Comparison of ENCODE assay signal across 16 cellular contexts in the genomic region with DNA sequence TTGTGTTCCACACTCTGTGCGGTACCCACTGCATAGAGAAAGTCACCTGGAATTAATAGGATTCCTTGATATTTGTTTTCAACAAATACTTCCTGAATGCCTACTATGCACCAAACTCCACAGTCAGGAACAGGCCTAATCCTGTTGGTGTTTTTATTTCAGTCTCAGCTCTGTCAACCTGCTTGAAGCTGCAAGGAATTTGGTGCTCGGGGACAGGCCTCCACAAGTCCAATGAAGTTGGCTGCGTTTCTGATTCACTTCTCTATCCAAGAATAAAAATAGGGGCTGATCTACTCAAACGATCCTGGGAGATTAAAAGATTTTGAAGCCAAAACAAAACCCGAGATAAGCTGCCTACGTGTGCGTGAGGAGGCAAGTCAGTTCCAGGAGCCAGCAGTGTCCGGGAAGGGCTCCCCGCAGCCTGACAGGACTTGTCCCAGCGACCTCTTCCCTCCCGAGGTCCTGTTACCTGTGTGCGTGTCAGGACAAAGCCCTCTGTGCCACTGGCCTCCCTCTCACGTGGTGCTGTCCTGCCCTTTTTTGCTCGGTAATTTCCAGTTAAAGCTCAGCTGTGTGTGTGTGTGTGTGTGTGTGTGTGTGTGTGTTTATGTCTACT.
DNase-seq lines count a peak whose midpoint lies in the region; ATAC-seq, FAIRE-seq and TF ChIP-seq lines count a peak whose summit lies in the region.
"Had no signal": no experiment of that assay in that cellular context is flagged by ENCODE, and none has a peak within 500 bp of the region (broad histone marks: within the 10 kb centered on the region; RNA-seq: fewer than 3 reads in every experiment).

No MANE protein-coding gene starts in this region.

- H4K20me1 ChIP-seq in mammary epithelial cell (ENCODE audit: insufficient read depth, low read length) (no peaks in the 10 kb centered on the region), keratinocyte (ENCODE audit: control insufficient read depth, extremely low read depth, insufficient read depth, low read length) (no peaks in the 10 kb centered on the region), PC-3 (ENCODE audit: low read length) (no peaks in the 10 kb centered on the region)

- ATAC-seq in PC-3 = no peak
- ATAC-seq: body of pancreas had no signal

- peaks cover 9% of the 10 kb centered on the region for H3K9me3 Mint-ChIP-seq in activated CD4-positive, alpha-beta memory T cell treated with anti-CD3 and anti-CD28 coated beads, Interleukin-2, amount 10 ng/mL, durations not matched to agents 7 days and 5 days

- no peaks in the 10 kb centered on the region for H3K36me3 Mint-ChIP-seq in activated CD4-positive, alpha-beta memory T cell treated with anti-CD3 and anti-CD28 coated beads, Interleukin-2, amount 10 ng/mL, durations not matched to agents 7 days and 5 days (ENCODE audit: low read depth)

- 0% methylated on average over 13 of the region's 14 CpGs for WGBS in mammary epithelial cell (ENCODE audit: low coverage, missing lambda C conversion rate)

- H3K4me3 ChIP-seq in HEK293 (ENCODE audit: low read depth, low read length) (no peak overlapping the region), mammary epithelial cell (replicated peaks in 1 of 3; ENCODE audit: insufficient read depth in 1 of 3, low read depth in 2 of 3, low read length in 3 of 3) (no peak overlapping the region), keratinocyte (ENCODE audit: control insufficient read depth in 2 of 3, extremely low read depth in 1 of 3, insufficient read depth in 2 of 3, low read depth in 1 of 3, low read length in 3 of 3) (peak overlapping the region in 2 of 3 experiments; percentile 10 to 23), retinal pigment epithelial cell (ENCODE audit: low read length) (no peak overlapping the region), MG63 (no peak overlapping the region), PC-3 (ENCODE audit: low read length) (no peak overlapping the region)
- H3K4me3 ChIP-seq: body of pancreas had no signal

- no peaks in the 10 kb centered on the region for H3K9me2 ChIP-seq in PC-3 (replicated peaks; ENCODE audit: low read length)

- H3K9me3 ChIP-seq in HEK293 (ENCODE audit: control insufficient read depth, insufficient read depth, low read depth, low read length) (no peaks in the 10 kb centered on the region), mammary epithelial cell (replicated peaks; ENCODE audit: insufficient read depth, low read length) (no peaks in the 10 kb centered on the region), keratinocyte (ENCODE audit: control insufficient read depth, low read depth, low read length) (no peaks in the 10 kb centered on the region), MG63 (no peaks in the 10 kb centered on the region; the same call in 1 of the 2 replicates), PC-3 (ENCODE audit: low read length) (no peaks in the 10 kb centered on the region)
- H3K9me3 ChIP-seq: body of pancreas had no signal

- no peak overlapping the region for H3K27ac Mint-ChIP-seq in activated CD4-positive, alpha-beta memory T cell treated with anti-CD3 and anti-CD28 coated beads, Interleukin-2, amount 10 ng/mL, durations not matched to agents 7 days and 5 days
- H3K27ac Mint-ChIP-seq: activated CD4-positive, alpha-beta T cell treated with anti-CD3 and anti-CD28 coated beads, Interleukin-2, amount 10 ng/mL, durations not matched to agents 7 days and 5 days; activated T-helper 1 cell treated with anti-CD3 and anti-CD28 coated beads, Interleukin-12 subunit alpha, Interleukin-12 subunit beta, Interleukin-2, Interleukin-4 antibody, amounts not matched to agents 30 ng/mL and 10 ng/mL and 1 ng/mL, durations not matched to agents 14 hours and 24 hours and 36 hours; naive B cell; T-helper 1 cell treated with Interleukin-12 subunit alpha and Interleukin-12 subunit beta and Interleukin-4 antibody, amounts not matched to agents 30 μg/mL and 1 μg/mL, for 36 hours had no signal

- intact Hi-C loops in mammary epithelial cell (cut with micrococcal nuclease) = loop anchor here (1.0 to 5.0 kb wide), 2 partner anchors 64 to 166 kb away; no protein-coding TSS in a partner anchor
- intact Hi-C loops in PC-3 (cut with micrococcal nuclease) = no loop called here

- no peaks in the 10 kb centered on the region for H3K9me1 ChIP-seq in keratinocyte (ENCODE audit: control insufficient read depth, extremely low read depth, insufficient read depth, low read length)

- H3K9ac ChIP-seq in mammary epithelial cell (ENCODE audit: insufficient read depth, low read length) (peak overlapping the region; percentile 53), keratinocyte (ENCODE audit: control insufficient read depth, extremely low read depth, insufficient read depth, low read length) (peak overlapping the region; percentile 69), PC-3 (ENCODE audit: low read length) (no peak overlapping the region)

- H3K27me3 Mint-ChIP-seq in activated CD4-positive, alpha-beta memory T cell treated with anti-CD3 and anti-CD28 coated beads, Interleukin-2, amount 10 ng/mL, durations not matched to agents 7 days and 5 days = peaks cover 3% of the 10 kb centered on the region
- H3K27me3 Mint-ChIP-seq: activated CD4-positive, alpha-beta T cell treated with anti-CD3 and anti-CD28 coated beads, Interleukin-2, amount 10 ng/mL, durations not matched to agents 7 days and 5 days had no signal

- peak; percentile 78 for FAIRE-seq in keratinocyte (lab: Jason Lieb, UNC)
- FAIRE-seq: D721Med, endometrium had no signal

- BruUV-seq in mammary epithelial cell (replicated peaks; lab: Mats Ljungman, UMichigan) (no TSS peak), PC-3 (replicated peaks; lab: Mats Ljungman, UMichigan) (no TSS peak)

- POLR2A ChIA-PET in HEK293 (lab: Yijun Ruan, JAX) (no interaction called here), PC-3 (lab: Charles Lee; ENCODE audit: unreplicated experiment) (no interaction called here)
- POLR2A ChIA-PET in activated CD4-positive, alpha-beta memory T cell treated with anti-CD3 and anti-CD28 coated beads, Interleukin-2, amount 10 ng/mL, durations not matched to agents 7 days and 5 days (lab: Charles Lee) = no interaction called here

- H3K4me1 ChIP-seq in HEK293 (ENCODE audit: control insufficient read depth, insufficient read depth, low read length) = no peaks in the 10 kb centered on the region; the same call in 1 of the 2 replicates
- peaks cover 40% of the 10 kb centered on the region for H3K4me1 ChIP-seq in mammary epithelial cell (ENCODE audit: insufficient read depth, low read length)
- peaks cover 46% of the 10 kb centered on the region for H3K4me1 ChIP-seq in keratinocyte (ENCODE audit: control insufficient read depth, extremely low read depth, insufficient read depth, low read length)
- H3K4me1 ChIP-seq in PC-3 (ENCODE audit: insufficient read depth, low read length) = peaks cover 19% of the 10 kb centered on the region

- dilution Hi-C loops in mammary epithelial cell (cut with HindIII; ENCODE audit: low sequenced_read_pairs) = no loop called here
- dilution Hi-C loops in keratinocyte (cut with MboI; ENCODE audit: extremely low pct_ligation_motif_present, low sequenced_read_pairs) = no loop called here

- H2AFZ ChIP-seq in mammary epithelial cell (ENCODE audit: low read depth, low read length) = peak overlapping the region; percentile 79
- H2AFZ ChIP-seq in keratinocyte (ENCODE audit: control insufficient read depth, low read length) = peak overlapping the region; percentile 68
- no peak overlapping the region for H2AFZ ChIP-seq in PC-3 (ENCODE audit: low read length)

- H3K4me1 Mint-ChIP-seq in activated CD4-positive, alpha-beta memory T cell treated with anti-CD3 and anti-CD28 coated beads, Interleukin-2, amount 10 ng/mL, durations not matched to agents 7 days and 5 days = no peaks in the 10 kb centered on the region
- H3K4me1 Mint-ChIP-seq: activated CD4-positive, alpha-beta T cell treated with anti-CD3 and anti-CD28 coated beads, Interleukin-2, amount 10 ng/mL, durations not matched to agents 7 days and 5 days; naive B cell had no signal

- no peak overlapping the region for H3K4me3 Mint-ChIP-seq in activated CD4-positive, alpha-beta memory T cell treated with anti-CD3 and anti-CD28 coated beads, Interleukin-2, amount 10 ng/mL, durations not matched to agents 7 days and 5 days
- H3K4me3 Mint-ChIP-seq: activated CD4-positive, alpha-beta T cell treated with anti-CD3 and anti-CD28 coated beads, Interleukin-2, amount 10 ng/mL, durations not matched to agents 7 days and 5 days; activated T-helper 1 cell treated with anti-CD3 and anti-CD28 coated beads, Interleukin-12 subunit alpha, Interleukin-12 subunit beta, Interleukin-2, Interleukin-4 antibody, amounts not matched to agents 30 ng/mL and 10 ng/mL and 1 ng/mL, durations not matched to agents 14 hours and 24 hours and 36 hours; naive B cell; T-helper 1 cell treated with Interleukin-12 subunit alpha and Interleukin-12 subunit beta and Interleukin-4 antibody, amounts not matched to agents 30 μg/mL and 1 μg/mL, for 36 hours had no signal

- CTCF ChIA-PET in HEK293 (lab: Yijun Ruan, JAX) = no interaction called here
- CTCF ChIA-PET in mammary epithelial cell (lab: Charles Lee; ENCODE audit: low non-redundant PET) = interaction anchor here (0.7 kb wide), 1 partner anchor 163 kb away, joined by 3 read pairs; no protein-coding TSS in a partner anchor
- CTCF ChIA-PET in activated CD4-positive, alpha-beta memory T cell treated with anti-CD3 and anti-CD28 coated beads, Interleukin-2, amount 10 ng/mL, durations not matched to agents 7 days and 5 days (lab: Charles Lee) = no interaction called here
- CTCF ChIA-PET in PC-3 (lab: Charles Lee) = no interaction called here

- H3K4me2 ChIP-seq in mammary epithelial cell (ENCODE audit: insufficient read depth, low read depth, low read length) (peak overlapping the region; percentile 61), keratinocyte (ENCODE audit: control insufficient read depth, extremely low read depth, insufficient read depth, low read depth, low read length) (peak overlapping the region; percentile 74), PC-3 (ENCODE audit: low read length) (no peak overlapping the region)

- H3K27ac ChIP-seq in HEK293 (ENCODE audit: extremely low read depth, low read depth, low read length) (no peak overlapping the region), mammary epithelial cell (ENCODE audit: insufficient read depth, low read depth, low read length) (peak overlapping the region; percentile 91), keratinocyte (ENCODE audit: control insufficient read depth, insufficient read depth, low read length) (peak overlapping the region; percentile 90), PC-3 (ENCODE audit: low read length) (no peak overlapping the region)
- H3K27ac ChIP-seq: body of pancreas had no signal

- in situ Hi-C loops in mammary epithelial cell (cut with MboI; ENCODE audit: low sequenced_read_pairs in 2 of 2) = loop anchor here (10.0 kb wide), 2 partner anchors 79 to 169 kb away; no protein-coding TSS in a partner anchor
- in situ Hi-C loops in G401 (cut with HindIII; ENCODE audit: low sequenced_read_pairs) = no loop called here

- no peaks in the 10 kb centered on the region for H3F3A ChIP-seq in PC-3 (ENCODE audit: low read length, unreplicated experiment)

- H3K27me3 ChIP-seq in mammary epithelial cell (ENCODE audit: insufficient read depth, low read length) = no peaks in the 10 kb centered on the region
- H3K27me3 ChIP-seq in keratinocyte (ENCODE audit: control insufficient read depth, extremely low read depth, insufficient read depth, low read length) = no peaks in the 10 kb centered on the region
- no peaks in the 10 kb centered on the region; the same call in 1 of the 2 replicates for H3K27me3 ChIP-seq in MG63
- no peaks in the 10 kb centered on the region for H3K27me3 ChIP-seq in PC-3 (ENCODE audit: low read length)
- H3K27me3 ChIP-seq: body of pancreas had no signal

- TF ChIP-seq CTCF in HEK293 (tag by site-specific recombination; IDR thresholded peaks at IDR 0.05) (no peak), mammary epithelial cell (conservative IDR thresholded peaks at IDR 0.05 in 1 of 2, IDR thresholded peaks at IDR 0.05 in 1 of 2; ENCODE audit: extremely low read depth in 1 of 2, insufficient read depth in 1 of 2, low read depth in 1 of 2, low read length in 2 of 2) (no peak), keratinocyte (optimal IDR thresholded peaks at IDR 0.05 in 1 of 3, IDR thresholded peaks at IDR 0.05 in 1 of 3, conservative IDR thresholded peaks at IDR 0.05 in 1 of 3; ENCODE audit: extremely low read depth in 1 of 3, insufficient read depth in 2 of 3, low read length in 3 of 3) (no peak), retinal pigment epithelial cell (conservative IDR thresholded peaks at IDR 0.05; ENCODE audit: low read depth, low read length) (no peak), PC-3 (conservative IDR thresholded peaks at IDR 0.05; ENCODE audit: low read depth, low read length) (no peak)

- DNase-seq in mammary epithelial cell (peak; percentile 100), keratinocyte (ENCODE audit: low read depth, low spot score) (peak; percentile 91), retinal pigment epithelial cell (ENCODE audit: low read depth) (peak; percentile 84), G401 (ENCODE audit: low spot score) (no peak), MG63 (no peak), PC-3 (no peak)
- DNase-seq in activated CD4-positive, alpha-beta memory T cell treated with anti-CD3 and anti-CD28 coated beads, Interleukin-2, amount 10 ng/mL, durations not matched to agents 7 days and 5 days = no peak
- DNase-seq: activated CD4-positive, alpha-beta T cell treated with anti-CD3 and anti-CD28 coated beads, Interleukin-2, amount 10 ng/mL, durations not matched to agents 7 days and 5 days; body of pancreas; naive B cell; OCI-M1 had no signal

- H3K36me3 ChIP-seq in HEK293 (ENCODE audit: control insufficient read depth in 2 of 2, insufficient read depth in 1 of 2, low read length in 2 of 2) (no peaks in the 10 kb centered on the region), mammary epithelial cell (ENCODE audit: insufficient read depth, low read length) (no peaks in the 10 kb centered on the region), keratinocyte (ENCODE audit: control insufficient read depth in 2 of 2, extremely low read depth in 1 of 2, insufficient read depth in 2 of 2, low read length in 2 of 2) (no peaks in the 10 kb centered on the region), MG63 (no peaks in the 10 kb centered on the region), PC-3 (ENCODE audit: low read depth, low read length) (no peaks in the 10 kb centered on the region)

- no peaks in the 10 kb centered on the region for H3K79me2 ChIP-seq in mammary epithelial cell (ENCODE audit: insufficient read depth, low read length)
- H3K79me2 ChIP-seq in keratinocyte (ENCODE audit: control insufficient read depth, insufficient read depth, low read length) = no peaks in the 10 kb centered on the region
- no peaks in the 10 kb centered on the region for H3K79me2 ChIP-seq in PC-3 (ENCODE audit: low read length)

Comparison
In these comparisons a context has a peak if more than half of its experiments do, and no peak if none do; other contexts are left out.
1. H3K27ac ChIP-seq: peak in mammary epithelial cell (single experiment) and keratinocyte (single experiment); none in HEK293 (single experiment) and PC-3 (single experiment).
2. H3K4me3 ChIP-seq: peak in keratinocyte (2 of 3); none in HEK293 (single experiment), mammary epithelial cell (0 of 3), retinal pigment epithelial cell (single experiment), MG63 (single experiment) and PC-3 (single experiment).
3. DNase-seq: peak in mammary epithelial cell (single experiment), keratinocyte (single experiment) and retinal pigment epithelial cell (single experiment); none in G401 (single experiment), activated CD4-positive, alpha-beta memory T cell treated with anti-CD3 and anti-CD28 coated beads, Interleukin-2, amount 10 ng/mL, durations not matched to agents 7 days and 5 days (single experiment), MG63 (single experiment) and PC-3 (single experiment).